Comparison of ENCODE assay signal across 1 cellular context in the genomic region with DNA sequence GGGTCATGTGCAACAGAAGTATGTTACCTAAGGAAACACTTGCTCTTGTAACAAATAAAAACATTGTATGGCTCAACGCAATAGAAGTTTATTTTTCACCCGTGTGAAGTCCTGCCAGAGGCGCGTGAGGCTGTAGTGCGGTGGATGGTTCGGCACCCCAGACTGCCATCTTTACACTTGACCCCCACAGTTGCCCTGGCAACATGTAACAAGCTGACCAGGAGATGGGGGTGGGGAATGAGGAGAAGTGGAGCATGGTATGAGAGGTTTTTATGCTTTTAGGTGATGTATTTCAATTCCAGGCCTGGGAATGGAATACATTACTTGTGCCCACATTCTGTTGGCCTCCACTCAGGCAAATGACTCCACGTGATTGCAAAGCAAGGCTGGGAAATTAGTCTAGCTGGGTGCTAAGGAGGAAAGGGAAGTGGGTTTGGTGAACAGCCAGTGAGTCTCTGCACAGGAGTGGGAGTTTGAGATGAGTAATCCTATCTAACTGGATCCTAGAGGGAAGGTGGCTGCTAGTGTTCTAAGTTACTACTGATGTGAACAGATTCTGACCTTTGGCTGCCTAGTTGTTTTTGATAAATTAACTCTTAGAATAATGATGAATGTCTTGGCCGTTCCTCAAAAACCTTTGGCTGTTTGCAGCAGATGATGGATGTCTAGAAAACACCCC.
TF ChIP-seq lines count a peak whose summit lies in the region.

No MANE protein-coding gene starts in this region.

TF ChIP-seq in HepG2, 621 proteins besides CTCF, POLR2A, EP300 and RAD21:
- TF ChIP-seq PHF8 (CRISPR knock-in tag; IDR thresholded peaks at IDR 0.05): no peak
- no peak for TF ChIP-seq ZNF558 (CRISPR knock-in tag; IDR thresholded peaks at IDR 0.05; ENCODE audit: borderline replicate concordance)
- no peak for TF ChIP-seq ONECUT2 (CRISPR knock-in tag; IDR thresholded peaks at IDR 0.05)
TF ChIP-seq in HepG2: peak in this region for 0.
